ENCODE assay signal across 16 cellular contexts in genomic region chr11:126476977-126477376, GRCh38.
"Had no signal": no experiment of that assay in that cellular context is flagged by ENCODE, and none has a peak within 500 bp of the region (broad histone marks: within the 10 kb centered on the region; RNA-seq: fewer than 3 reads in every experiment).

No MANE protein-coding gene starts in this region.

- H3K36me3 ChIP-seq: brain microvascular endothelial cell, esophagus squamous epithelium, right atrium auricular region, tibial nerve, vagina had no signal

- H3K9me3 ChIP-seq: esophagus squamous epithelium, mucosa of descending colon, right atrium auricular region, tibial nerve, vagina had no signal

- ATAC-seq: left ventricle myocardium superior; mucosa of descending colon; naive thymus-derived CD4-positive, alpha-beta T cell had no signal

- DNase-seq: activated CD4-positive, CD25-positive, alpha-beta regulatory T cell; activated naive CD8-positive, alpha-beta T cell treated with anti-CD3 and anti-CD28 coated beads for 36 hours; brain microvascular endothelial cell; effector CD4-positive, alpha-beta T cell; esophagus squamous epithelium; kidney glomerular epithelial cell; left ventricle myocardium superior; naive thymus-derived CD4-positive, alpha-beta T cell; stimulated activated CD4-positive, alpha-beta T cell treated with anti-CD3 and anti-CD28 coated beads, Interleukin-15, amount 100 ng/mL, for 24 hours; stimulated activated CD4-positive, alpha-beta T cell treated with anti-CD3 and anti-CD28 coated beads, Interleukin-4, amount 100 ng/mL, for 1 hour; stimulated activated naive CD4-positive, alpha-beta T cell had no signal

- H3K27ac ChIP-seq: brain microvascular endothelial cell, coronary artery, esophagus squamous epithelium, right atrium auricular region, tibial nerve, vagina had no signal

- H3K4me3 ChIP-seq: coronary artery, esophagus squamous epithelium, mucosa of descending colon, right atrium auricular region, tibial nerve, vagina had no signal
